In genomic region chr10:49353026-49353894, GRCh38 we compare ENCODE assay signal across 33 cellular contexts. TPM values are rescaled to one million over a fixed set of nuclear protein-coding genes. Genes with fewer than 3 reads are reported as not detected.
"Had no signal": no experiment of that assay in that cellular context is flagged by ENCODE, and none has a peak within 500 bp of the region (broad histone marks: within the 10 kb centered on the region; RNA-seq: fewer than 3 reads in every experiment).

No MANE protein-coding gene starts in this region.

- H3K36me3 ChIP-seq: cardiac muscle cell, colonic mucosa, gastrocnemius medialis, neural progenitor cell had no signal

- H3K4me1 ChIP-seq: body of pancreas, colonic mucosa, gastrocnemius medialis, neural progenitor cell had no signal

- H3K27ac ChIP-seq: body of pancreas, cardiac muscle cell, colonic mucosa, dorsolateral prefrontal cortex, gastrocnemius medialis, neural progenitor cell, skin epidermis had no signal

- H3K4me2 ChIP-seq: neural progenitor cell had no signal

- DNase-seq: activated CD4-positive, alpha-beta T cell treated with anti-CD3 and anti-CD28 coated beads for 36 hours; activated CD4-positive, CD25-positive, alpha-beta regulatory T cell; activated effector memory CD4-positive, alpha-beta T cell treated with Interleukin-2 at 50 U/mL for 16 hours; activated naive CD4-positive, alpha-beta T cell treated with Interleukin-2 at 50 U/mL for 16 hours; body of pancreas; cerebellar nuclear complex; colonic mucosa; dorsolateral prefrontal cortex; effector memory CD4-positive, alpha-beta T cell; gastrocnemius medialis; glutamatergic neuron; left cardiac atrium; natural killer cell; stimulated activated CD4-positive, alpha-beta T cell treated with anti-CD3 and anti-CD28 coated beads, Interleukin-4, amount 100 ng/mL, for 4 hours; stimulated activated CD8-positive, alpha-beta memory T cell treated with anti-CD3 and anti-CD28 coated beads, Interleukin-4, amount 100 ng/mL, for 48 hours; stimulated activated naive CD8-positive, alpha-beta T cell treated with anti-CD3 and anti-CD28 coated beads, Interleukin-15, amount 100 ng/mL, for 72 hours; substantia nigra had no signal

- H3K27me3 ChIP-seq: body of pancreas, cardiac muscle cell, colonic mucosa, dorsolateral prefrontal cortex, gastrocnemius medialis, neural progenitor cell had no signal

- ATAC-seq: activated CD4-positive, alpha-beta T cell treated with anti-CD3 and anti-CD28 coated beads for 36 hours; activated CD8-positive, alpha-beta T cell treated with anti-CD3 and anti-CD28 coated beads, Interleukin-2, amount 10 ng/mL, durations not matched to agents 7 days and 5 days; body of pancreas; gastrocnemius medialis; left cardiac atrium; natural killer cell; sciatic nerve; stimulated activated memory B cell treated with anti-CD40 and anti-IgM and Interleukin-4, amounts not matched to agents 10 μg/mL and 1 μg/mL and 100 μg/mL, for 72 hours; stimulated activated naive CD8-positive, alpha-beta T cell treated with anti-CD3 and anti-CD28 coated beads, Interleukin-15, amount 100 ng/mL, for 72 hours had no signal

- H3K4me3 ChIP-seq: body of pancreas, cardiac muscle cell, colonic mucosa, dorsolateral prefrontal cortex, gastrocnemius medialis, neural progenitor cell, skin epidermis had no signal

- H2AFZ ChIP-seq: neural progenitor cell had no signal

- H3K9ac ChIP-seq: neural progenitor cell had no signal

- H3K9me3 ChIP-seq: colonic mucosa, gastrocnemius medialis had no signal

RNA-seq across cellular contexts. Expression of gene DRGX, which starts 42.6 kb away (rescaled TPM):
- total RNA-seq: activated CD4-positive, alpha-beta T cell treated with anti-CD3 and anti-CD28 coated beads for 36 hours; activated CD8-positive, alpha-beta T cell treated with anti-CD3 and anti-CD28 coated beads, Interleukin-2, amount 10 ng/mL, durations not matched to agents 7 days and 5 days; aorta; body of pancreas; cardiac muscle cell; epithelial cell of proximal tubule; gastrocnemius medialis; left cardiac atrium; liver; mononuclear cell; natural killer cell; omental fat pad; progenitor cell of endocrine pancreas; renal cortical epithelial cell; sciatic nerve; T-helper 1 cell treated with Interleukin-12 subunit alpha and Interleukin-12 subunit beta and Interleukin-4 antibody, amounts not matched to agents 30 ng/mL and 1 ng/mL, for 36 hours had no signal
- polyA plus RNA-seq: adipose tissue, aorta, cardiac muscle cell, keratinocyte, liver had no signal

RNA-seq across cellular contexts. Expression of gene C10orf71, which starts 54.3 kb away (rescaled TPM):
- total RNA-seq: activated CD4-positive, alpha-beta T cell treated with anti-CD3 and anti-CD28 coated beads for 36 hours; activated CD8-positive, alpha-beta T cell treated with anti-CD3 and anti-CD28 coated beads, Interleukin-2, amount 10 ng/mL, durations not matched to agents 7 days and 5 days; colonic mucosa; epithelial cell of proximal tubule; liver; mononuclear cell; natural killer cell; omental fat pad; progenitor cell of endocrine pancreas; renal cortical epithelial cell; T-helper 1 cell treated with Interleukin-12 subunit alpha and Interleukin-12 subunit beta and Interleukin-4 antibody, amounts not matched to agents 30 ng/mL and 1 ng/mL, for 36 hours had no signal
- polyA plus RNA-seq: keratinocyte had no signal
